Comparison of ENCODE assay signal across 16 cellular contexts in the genomic region with DNA sequence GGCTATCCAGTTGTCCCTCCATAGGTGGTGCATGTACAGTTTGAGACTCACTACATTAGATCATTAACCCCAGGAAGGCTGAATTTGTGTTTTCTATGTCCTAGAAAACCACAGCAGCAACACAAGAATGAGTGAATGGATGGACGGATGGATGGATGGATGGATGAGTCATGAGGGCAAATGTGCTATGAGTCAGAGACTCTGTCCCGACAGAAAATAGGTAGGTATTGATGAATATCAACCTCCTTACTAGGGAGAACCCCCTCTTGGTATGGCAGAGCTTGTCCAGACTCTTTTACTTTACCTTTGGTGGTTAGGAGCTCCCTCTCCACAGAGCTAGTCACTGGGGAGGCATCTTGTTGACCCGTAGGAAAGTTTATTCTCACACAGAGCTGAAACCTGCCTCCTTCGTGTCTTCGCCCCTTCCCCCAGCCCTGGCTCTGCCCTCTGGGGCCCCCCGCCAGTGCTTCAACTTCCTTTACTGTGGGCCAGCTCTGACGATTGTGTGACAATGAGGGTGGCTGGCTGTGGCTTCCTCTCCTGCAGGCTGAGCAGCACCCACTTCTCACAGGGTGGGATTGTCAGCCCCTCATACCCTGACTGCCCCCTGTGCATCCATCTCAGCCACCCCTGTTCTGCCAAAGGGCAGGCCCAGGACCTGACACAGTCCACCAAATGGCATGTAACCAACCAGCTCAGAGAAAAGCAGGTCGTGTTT.
DNase-seq lines count a peak whose midpoint lies in the region; ATAC-seq lines count a peak whose summit lies in the region.
"Had no signal": no experiment of that assay in that cellular context is flagged by ENCODE, and none has a peak within 500 bp of the region (broad histone marks: within the 10 kb centered on the region; RNA-seq: fewer than 3 reads in every experiment).

No MANE protein-coding gene starts in this region.

- H3K27me3 ChIP-seq in SJCRH30, result no peaks in the 10 kb centered on the region
- H3K27me3 ChIP-seq: SJSA1, thyroid gland had no signal

- no peaks in the 10 kb centered on the region for H3K36me3 Mint-ChIP-seq in activated CD8-positive, alpha-beta memory T cell treated with anti-CD3 and anti-CD28 coated beads, Interleukin-2, amount 10 ng/mL, durations not matched to agents 7 days and 5 days
- no peaks in the 10 kb centered on the region for H3K36me3 Mint-ChIP-seq in immature natural killer cell
- H3K36me3 Mint-ChIP-seq: activated naive CD4-positive, alpha-beta T cell treated with anti-CD3 and anti-CD28 coated beads, Interleukin-2, amount 50 U/mL, for 24 hours had no signal

- no peaks in the 10 kb centered on the region for H3K9me3 ChIP-seq in SJCRH30 (replicated peaks)
- H3K9me3 ChIP-seq: SJSA1, thyroid gland had no signal

- ATAC-seq in activated CD8-positive, alpha-beta memory T cell treated with anti-CD3 and anti-CD28 coated beads, Interleukin-2, amount 10 ng/mL, durations not matched to agents 7 days and 5 days, result peak; percentile 73
- peak; percentile 69 for ATAC-seq in stimulated activated naive CD8-positive, alpha-beta T cell treated with anti-CD3 and anti-CD28 coated beads, Interleukin-15, Interleukin-2, amounts not matched to agents 100 U/mL and 50 U/mL, for 24 hours
- no peak for ATAC-seq in HG02610 (IDR thresholded peaks at IDR 0.05; ENCODE audit: unreplicated experiment)
- ATAC-seq: left cardiac atrium had no signal

- H3K27me3 Mint-ChIP-seq in activated CD8-positive, alpha-beta memory T cell treated with anti-CD3 and anti-CD28 coated beads, Interleukin-2, amount 10 ng/mL, durations not matched to agents 7 days and 5 days, result peaks cover 41% of the 10 kb centered on the region
- peaks cover 0 to 6% (median 3%) of the 10 kb centered on the region in 3 donors for H3K27me3 Mint-ChIP-seq in immature natural killer cell (ENCODE audit: low read depth in 3 of 3)

- no peaks in the 10 kb centered on the region for H3K9me3 Mint-ChIP-seq in activated CD8-positive, alpha-beta memory T cell treated with anti-CD3 and anti-CD28 coated beads, Interleukin-2, amount 10 ng/mL, durations not matched to agents 7 days and 5 days (ENCODE audit: low read depth)
- no peaks in the 10 kb centered on the region for H3K9me3 Mint-ChIP-seq in immature natural killer cell
- H3K9me3 Mint-ChIP-seq: activated naive CD4-positive, alpha-beta T cell treated with anti-CD3 and anti-CD28 coated beads, Interleukin-2, amount 50 U/mL, for 24 hours; CD4-positive, alpha-beta T cell had no signal

- H3K4me1 ChIP-seq in SJCRH30, result peaks cover 22% of the 10 kb centered on the region

- peaks cover 8% of the 10 kb centered on the region for H3K4me1 Mint-ChIP-seq in activated CD8-positive, alpha-beta memory T cell treated with anti-CD3 and anti-CD28 coated beads, Interleukin-2, amount 10 ng/mL, durations not matched to agents 7 days and 5 days
- H3K4me1 Mint-ChIP-seq in immature natural killer cell, result peaks cover 0 to 2% of the 10 kb centered on the region in 2 donors
- H3K4me1 Mint-ChIP-seq: activated naive CD4-positive, alpha-beta T cell treated with anti-CD3 and anti-CD28 coated beads, Interleukin-2, amount 50 U/mL, for 24 hours had no signal

- CTCF ChIA-PET in activated CD8-positive, alpha-beta memory T cell treated with anti-CD3 and anti-CD28 coated beads, Interleukin-2, amount 10 ng/mL, durations not matched to agents 7 days and 5 days (lab: Charles Lee), result interaction anchor here (1.0 kb wide), 1 partner anchor 143 kb away, joined by 3 read pairs; no protein-coding TSS in a partner anchor

- H3K4me3 Mint-ChIP-seq in activated CD8-positive, alpha-beta memory T cell treated with anti-CD3 and anti-CD28 coated beads, Interleukin-2, amount 10 ng/mL, durations not matched to agents 7 days and 5 days, result no peak overlapping the region
- H3K4me3 Mint-ChIP-seq in immature natural killer cell, result no peak overlapping the region
- H3K4me3 Mint-ChIP-seq: activated naive CD4-positive, alpha-beta T cell treated with anti-CD3 and anti-CD28 coated beads, Interleukin-2, amount 50 U/mL, for 24 hours; CD4-positive, alpha-beta T cell had no signal

- DNase-seq in HT1080 (ENCODE audit: low read depth), result peak; percentile 85
- peak; percentile 46 for DNase-seq in activated CD8-positive, alpha-beta memory T cell treated with anti-CD3 and anti-CD28 coated beads, Interleukin-2, amount 10 ng/mL, durations not matched to agents 7 days and 5 days
- peak; percentile 1 to 7 (median 7) for DNase-seq in immature natural killer cell
- peak; percentile 19 for DNase-seq in stimulated activated naive CD8-positive, alpha-beta T cell treated with anti-CD3 and anti-CD28 coated beads, Interleukin-15, Interleukin-2, amounts not matched to agents 100 U/mL and 50 U/mL, for 24 hours
- no peak for DNase-seq in substantia nigra (lab: John Stamatoyannopoulos, UW)
- no peak for DNase-seq in SJCRH30
- DNase-seq: central memory CD4-positive, alpha-beta T cell; GDM1; left cardiac atrium; MV-4-11; NCI-H82; thyroid gland had no signal

- H3K27ac ChIP-seq in substantia nigra (ENCODE audit: low read depth, low read length, poor library complexity, severe bottlenecking) (no peak overlapping the region), SJCRH30 (no peak overlapping the region)
- H3K27ac ChIP-seq: SJSA1, thyroid gland had no signal

- H3K4me3 ChIP-seq in SJCRH30, result no peak overlapping the region
- H3K4me3 ChIP-seq: SJSA1, thyroid gland had no signal

- H3K27ac Mint-ChIP-seq in activated CD8-positive, alpha-beta memory T cell treated with anti-CD3 and anti-CD28 coated beads, Interleukin-2, amount 10 ng/mL, durations not matched to agents 7 days and 5 days, result no peak overlapping the region
- H3K27ac Mint-ChIP-seq in immature natural killer cell, result peak overlapping the region in 1 of 6 donors; percentile 31
- H3K27ac Mint-ChIP-seq: activated naive CD4-positive, alpha-beta T cell treated with anti-CD3 and anti-CD28 coated beads, Interleukin-2, amount 50 U/mL, for 24 hours; CD4-positive, alpha-beta T cell had no signal

- no peaks in the 10 kb centered on the region for H3K36me3 ChIP-seq in SJCRH30
- H3K36me3 ChIP-seq: SJSA1, thyroid gland had no signal

Comparison
In these comparisons a context has a peak if more than half of its experiments do, and no peak if none do; other contexts are left out.
1. DNase-seq: peak in HT1080 (single experiment), activated CD8-positive, alpha-beta memory T cell treated with anti-CD3 and anti-CD28 coated beads, Interleukin-2, amount 10 ng/mL, durations not matched to agents 7 days and 5 days (single experiment), immature natural killer cell (3 of 3) and stimulated activated naive CD8-positive, alpha-beta T cell treated with anti-CD3 and anti-CD28 coated beads, Interleukin-15, Interleukin-2, amounts not matched to agents 100 U/mL and 50 U/mL, for 24 hours (single experiment); none in substantia nigra (0 of 49) and SJCRH30 (0 of 2).